11 cellular contexts compared by ENCODE assay signal in the genomic region with DNA sequence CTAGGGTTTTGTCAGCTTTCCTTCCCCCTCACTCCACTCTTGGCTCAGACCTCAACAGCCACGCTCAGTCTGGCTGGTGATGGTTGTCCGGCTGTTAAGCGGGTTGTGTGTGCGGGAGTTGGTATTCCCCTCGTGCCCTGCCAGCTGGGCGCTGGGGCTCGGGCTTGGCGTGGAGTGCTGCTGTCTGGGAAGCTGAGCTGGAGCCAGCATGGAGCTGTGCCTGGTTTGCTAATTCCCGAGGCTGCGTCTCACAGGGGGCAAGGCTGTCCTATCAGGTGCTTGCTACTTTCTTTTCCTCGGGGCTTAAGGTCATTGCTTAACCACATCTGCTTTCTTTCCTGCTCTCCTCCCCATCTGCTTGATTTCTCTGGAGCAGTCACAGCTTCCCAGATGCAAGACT. TPM values are rescaled to one million over a fixed set of nuclear protein-coding genes. Genes with fewer than 3 reads are reported as not detected.
DNase-seq lines count a peak whose midpoint lies in the region; ATAC-seq, FAIRE-seq and TF ChIP-seq lines count a peak whose summit lies in the region.
"Had no signal": no experiment of that assay in that cellular context is flagged by ENCODE, and none has a peak within 500 bp of the region (broad histone marks: within the 10 kb centered on the region; RNA-seq: fewer than 3 reads in every experiment).

No MANE protein-coding gene starts in this region.

- peaks cover 9% of the 10 kb centered on the region for H3K79me2 ChIP-seq in HepG2 (ENCODE audit: insufficient read depth, low read length)

- CTCF ChIA-PET in HepG2 (lab: Yijun Ruan, JAX; ENCODE audit: low intra/inter-chr PET ratio, low total read pairs), result no interaction called here
- CTCF ChIA-PET in naive thymus-derived CD4-positive, alpha-beta T cell (lab: Charles Lee), result no interaction called here

- H2AFZ ChIP-seq in HepG2 (ENCODE audit: low read length), result no peak overlapping the region

- peaks cover 5 to 78% (median 26%) of the 10 kb centered on the region in 5 donors for H3K36me3 Mint-ChIP-seq in naive thymus-derived CD4-positive, alpha-beta T cell
- H3K36me3 Mint-ChIP-seq: natural killer cell treated with Interleukin-12 subunit alpha and Interleukin-12 subunit beta and Interleukin-15 and Interleukin-18, amount 100 ng/mL, for 72 hours had no signal

- TF ChIP-seq EP300 in HepG2 (IDR thresholded peaks at IDR 0.05; ENCODE audit: low read depth in 2 of 2, low read length in 2 of 2) (no peak), HepG2 (CRISPR knock-in tag; IDR thresholded peaks at IDR 0.05; ENCODE audit: borderline replicate concordance) (no peak)

- H3K27me3 ChIP-seq in liver (ENCODE audit: control insufficient read depth in 4 of 4, insufficient read depth in 4 of 4, low read length in 3 of 4) (no peaks in the 10 kb centered on the region), HepG2 (ENCODE audit: control insufficient read depth in 1 of 2, insufficient read depth in 2 of 2, low read length in 2 of 2) (no peaks in the 10 kb centered on the region)
- H3K27me3 ChIP-seq in naive thymus-derived CD4-positive, alpha-beta T cell (ENCODE audit: control insufficient read depth in 2 of 2, insufficient read depth in 2 of 2, low read length in 2 of 2), result no peaks in the 10 kb centered on the region

- no peak for TF ChIP-seq POLR2A in HepG2 (IDR thresholded peaks at IDR 0.05; ENCODE audit: insufficient read depth in 1 of 2, low read depth in 2 of 2, low read length in 2 of 2)

- no peak for DNase-seq in HepG2 (ENCODE audit: low spot score)
- peak; percentile 59 for DNase-seq in fibroblast of peridontal ligament (ENCODE audit: extremely low read depth)
- peak; percentile 56 for DNase-seq in mucosa of gallbladder (ENCODE audit: low spot score)
- DNase-seq in stimulated activated CD4-positive, alpha-beta T cell treated with anti-CD3 and anti-CD28 coated beads, Interleukin-4, amount 100 ng/mL, for 4 hours, result no peak
- DNase-seq in naive thymus-derived CD4-positive, alpha-beta T cell, result no peak
- no peak for DNase-seq in activated CD4-positive, alpha-beta T cell treated with anti-CD3 and anti-CD28 coated beads, Interleukin-2, amount 50 U/mL, for 4 hours
- DNase-seq: activated naive CD4-positive, alpha-beta T cell treated with Interleukin-2 at 50 U/mL for 16 hours; gastrocnemius medialis had no signal

- H3K9me3 Mint-ChIP-seq in naive thymus-derived CD4-positive, alpha-beta T cell, result no peaks in the 10 kb centered on the region
- H3K9me3 Mint-ChIP-seq: natural killer cell treated with Interleukin-12 subunit alpha and Interleukin-12 subunit beta and Interleukin-15 and Interleukin-18, amount 100 ng/mL, for 72 hours had no signal

- H3K27me3 Mint-ChIP-seq in naive thymus-derived CD4-positive, alpha-beta T cell, result no peaks in the 10 kb centered on the region
- H3K27me3 Mint-ChIP-seq: natural killer cell treated with Interleukin-12 subunit alpha and Interleukin-12 subunit beta and Interleukin-15 and Interleukin-18, amount 100 ng/mL, for 72 hours had no signal

- no TSS peak for BruUV-seq in HepG2 (replicated peaks; lab: Mats Ljungman, UMichigan)

- H3K27ac Mint-ChIP-seq in naive thymus-derived CD4-positive, alpha-beta T cell, result no peak overlapping the region
- H3K27ac Mint-ChIP-seq: natural killer cell treated with Interleukin-12 subunit alpha and Interleukin-12 subunit beta and Interleukin-15 and Interleukin-18, amount 100 ng/mL, for 72 hours had no signal

- H3K36me3 ChIP-seq in liver (ENCODE audit: control insufficient read depth in 4 of 4, insufficient read depth in 3 of 4, low read depth in 1 of 4, low read length in 3 of 4) (peaks cover 6 to 33% (median 17%) of the 10 kb centered on the region in 4 donors), HepG2 (replicated peaks in 1 of 2; ENCODE audit: control insufficient read depth in 1 of 2, insufficient read depth in 2 of 2, low read length in 2 of 2) (peaks cover 35 to 92% of the 10 kb centered on the region in 2 experiments; a peak in 4 of 5 replicates)
- peaks cover 0 to 20% (median 0%) of the 10 kb centered on the region in 3 experiments for H3K36me3 ChIP-seq in naive thymus-derived CD4-positive, alpha-beta T cell (ENCODE audit: control insufficient read depth in 2 of 3, insufficient read depth in 3 of 3, low read length in 3 of 3)

- peaks cover 11% of the 10 kb centered on the region; the same call in 1 of the 2 replicates for H4K20me1 ChIP-seq in HepG2 (ENCODE audit: insufficient read depth, low read length)

- H3K27ac ChIP-seq in liver (ENCODE audit: low read depth in 1 of 2, low read length in 2 of 2) (peak overlapping the region; percentile 39 to 43), HepG2 (ENCODE audit: extremely low read length, insufficient read depth, low read length) (no peak overlapping the region)
- H3K27ac ChIP-seq in naive thymus-derived CD4-positive, alpha-beta T cell (ENCODE audit: low read depth, low read length), result no peak overlapping the region
- H3K27ac ChIP-seq: gastrocnemius medialis had no signal

- intact Hi-C loops in HepG2 (cut with micrococcal nuclease; ENCODE audit: unreplicated experiment), result no loop called here
- intact Hi-C loops in naive thymus-derived CD4-positive, alpha-beta T cell (cut with micrococcal nuclease), result no loop called here

- peaks cover 4 to 67% (median 49%) of the 10 kb centered on the region in 4 donors for H3K4me1 ChIP-seq in liver (ENCODE audit: control insufficient read depth in 4 of 4, insufficient read depth in 4 of 4, low read length in 3 of 4)
- H3K4me1 ChIP-seq in HepG2 (ENCODE audit: insufficient read depth, low read length), result no peaks in the 10 kb centered on the region
- H3K4me1 ChIP-seq in naive thymus-derived CD4-positive, alpha-beta T cell (ENCODE audit: control insufficient read depth in 2 of 2, insufficient read depth in 2 of 2, low read length in 2 of 2), result peaks cover 0 to under 1% of the 10 kb centered on the region in 2 donors

- peaks cover 0 to 10% (median 4%) of the 10 kb centered on the region in 7 donors for H3K4me1 Mint-ChIP-seq in naive thymus-derived CD4-positive, alpha-beta T cell

- in situ Hi-C loops in HepG2 (cut with HindIII; ENCODE audit: extremely low pct_ligation_motif_present, low pct_unique_long_range_greater_than_20kb), result no loop called here

- TF ChIP-seq CTCF in liver (IDR thresholded peaks at IDR 0.05; ENCODE audit: low read depth, low read length, missing input control), result no peak
- no peak for TF ChIP-seq CTCF in HepG2 (CRISPR knock-in tag; IDR thresholded peaks at IDR 0.05)

- POLR2A ChIA-PET in HepG2 (lab: Yijun Ruan, JAX), result no interaction called here
- POLR2A ChIA-PET in naive thymus-derived CD4-positive, alpha-beta T cell (lab: Charles Lee), result no interaction called here

- no peak for FAIRE-seq in HepG2 (lab: Jason Lieb, UNC)

- H3K9me3 ChIP-seq in liver (ENCODE audit: control insufficient read depth in 4 of 4, low read length in 3 of 4) (no peaks in the 10 kb centered on the region), HepG2 (ENCODE audit: low read length) (no peaks in the 10 kb centered on the region)
- H3K9me3 ChIP-seq in naive thymus-derived CD4-positive, alpha-beta T cell (ENCODE audit: control insufficient read depth in 2 of 3, low read length in 3 of 3), result no peaks in the 10 kb centered on the region
- H3K9me3 ChIP-seq: gastrocnemius medialis had no signal

- TF ChIP-seq RAD21 in liver (IDR thresholded peaks at IDR 0.05) (no peak), HepG2 (CRISPR knock-in tag; IDR thresholded peaks at IDR 0.05) (no peak)

- no peak overlapping the region for H3K4me3 ChIP-seq in liver (ENCODE audit: low read depth in 1 of 3, low read length in 3 of 3)
- H3K4me3 ChIP-seq in HepG2 (replicated peaks in 1 of 3; ENCODE audit: insufficient read depth in 1 of 3, low read depth in 2 of 3, low read length in 3 of 3), result no peak overlapping the region
- no peak overlapping the region for H3K4me3 ChIP-seq in naive thymus-derived CD4-positive, alpha-beta T cell (ENCODE audit: low read length)
- H3K4me3 ChIP-seq: gastrocnemius medialis had no signal

- ATAC-seq in HepG2 (no peak), HG03097 (IDR thresholded peaks at IDR 0.05; ENCODE audit: low FRiP score, unreplicated experiment) (no peak)
- ATAC-seq in naive thymus-derived CD4-positive, alpha-beta T cell, result no peak
- ATAC-seq: natural killer cell treated with Interleukin-12 subunit alpha and Interleukin-12 subunit beta and Interleukin-15 and Interleukin-18, amount 100 ng/mL, for 72 hours had no signal

- 20% methylated on average over 11 of the region's 11 CpGs for WGBS in liver
- 98% methylated on average over 9 of the region's 11 CpGs for WGBS in HepG2 (ENCODE audit: low lambda C conversion rate)

- no peak overlapping the region for H3K4me2 ChIP-seq in HepG2 (ENCODE audit: low read depth, low read length)

- H3K9ac ChIP-seq in liver (ENCODE audit: low read depth in 1 of 2, low read length in 2 of 2) (no peak overlapping the region), HepG2 (ENCODE audit: insufficient read depth, low read depth, low read length) (no peak overlapping the region)

- H3K4me3 Mint-ChIP-seq in naive thymus-derived CD4-positive, alpha-beta T cell, result no peak overlapping the region
- H3K4me3 Mint-ChIP-seq: natural killer cell treated with Interleukin-12 subunit alpha and Interleukin-12 subunit beta and Interleukin-15 and Interleukin-18, amount 100 ng/mL, for 72 hours had no signal

RNA-seq across cellular contexts. Expression of a gene that starts 29.9 kb away (rescaled TPM):
- total RNA-seq in liver (10 to 100 TPM; 64.2 to 94.6 TPM), HepG2 (2016; rRNA removed; fragmentation: Illumina TruSeq; extraction: Trizol) (19.5 and 51.3 TPM in 2 replicates), mucosa of gallbladder (49.3 TPM)
- polyA plus RNA-seq in liver (10 to 100 TPM; 36.8 to 62.3 TPM), HepG2 (2011; rRNA removed) (65.3 and 74.3 TPM in 2 replicates)
- 13.0 and 13.1 TPM in 2 replicates for total RNA-seq in HepG2 (2016; cell fraction: cytosol; rRNA removed; fragmentation: Illumina TruSeq; extraction: Trizol; ENCODE audit: low read depth)
- total RNA-seq in HepG2 (2016; cell fraction: insoluble cytoplasmic fraction; rRNA removed; fragmentation: Illumina TruSeq; extraction: Trizol), result 19.8 and 48.1 TPM in 2 replicates
- total RNA-seq in HepG2 (2016; cell fraction: membrane; rRNA removed; fragmentation: Illumina TruSeq; extraction: Trizol), result 12.9 and 15.5 TPM in 2 replicates
- total RNA-seq in HepG2 (2016; cell fraction: nucleus; rRNA removed; fragmentation: Illumina TruSeq; extraction: Trizol), result 46.1 and 55.1 TPM in 2 replicates
- 68.0 and 77.8 TPM in 2 replicates for polyA plus RNA-seq in HepG2 (2011; cell fraction: cytosol; rRNA removed)
- polyA plus RNA-seq in HepG2 (2011; cell fraction: nucleus; rRNA removed), result 56.4 and 59.5 TPM in 2 replicates
- polyA plus RNA-seq in HepG2 (2012), result 60.1 and 65.8 TPM in 2 replicates
- 9.4 and 9.5 TPM in 2 replicates for polyA plus RNA-seq in HepG2 (2016; cell fraction: cytosol; fragmentation: Illumina TruSeq; extraction: Trizol; ENCODE audit: low read depth)
- 26.4 and 30.6 TPM in 2 replicates for polyA plus RNA-seq in HepG2 (2016; cell fraction: insoluble cytoplasmic fraction; fragmentation: Illumina TruSeq; extraction: Trizol; ENCODE audit: low read depth)
- 13.4 and 13.9 TPM in 2 replicates for polyA plus RNA-seq in HepG2 (2016; cell fraction: membrane; fragmentation: Illumina TruSeq; extraction: Trizol; ENCODE audit: low read depth)
- 125 and 129 TPM in 2 replicates for polyA plus RNA-seq in HepG2 (2016; cell fraction: nucleus; fragmentation: Illumina TruSeq; extraction: Trizol; ENCODE audit: insufficient read depth, low read depth)
- 15.2 and 37.2 TPM in 2 replicates for polyA minus RNA-seq in HepG2 (2011; rRNA and poly(A)+ RNA removed; ENCODE audit: low replicate concordance)
- 23.6 and 33.0 TPM in 2 replicates for polyA minus RNA-seq in HepG2 (2011; cell fraction: cytosol; rRNA and poly(A)+ RNA removed)
- 37.1 and 44.5 TPM in 2 replicates for polyA minus RNA-seq in HepG2 (2011; cell fraction: nucleus; rRNA and poly(A)+ RNA removed)
- total RNA-seq in naive thymus-derived CD4-positive, alpha-beta T cell, result 10 to 100 TPM in 1 of 5 experiments, 1 to 10 TPM in 4; 4.0 to 21.7 (median 6.3) TPM
- polyA plus RNA-seq in naive thymus-derived CD4-positive, alpha-beta T cell, result 1 to 10 TPM; 3.4 to 5.3 TPM

Comparison
In these comparisons a context has a peak if more than half of its experiments do, and no peak if none do; other contexts are left out.
1. H3K27ac ChIP-seq: peak in liver (2 of 2); none in HepG2 (single experiment) and naive thymus-derived CD4-positive, alpha-beta T cell (single experiment).
2. DNase-seq: peak in fibroblast of peridontal ligament (single experiment) and mucosa of gallbladder (single experiment); none in HepG2 (single experiment), stimulated activated CD4-positive, alpha-beta T cell treated with anti-CD3 and anti-CD28 coated beads, Interleukin-4, amount 100 ng/mL, for 4 hours (0 of 2), naive thymus-derived CD4-positive, alpha-beta T cell (0 of 9) and activated CD4-positive, alpha-beta T cell treated with anti-CD3 and anti-CD28 coated beads, Interleukin-2, amount 50 U/mL, for 4 hours (0 of 2).